Comparison of ENCODE assay signal across 6 cellular contexts in genomic region chr3:178005961-178006360, GRCh38.
"Had no signal": no experiment of that assay in that cellular context is flagged by ENCODE, and none has a peak within 500 bp of the region (broad histone marks: within the 10 kb centered on the region; RNA-seq: fewer than 3 reads in every experiment).

No MANE protein-coding gene starts in this region.

- DNase-seq: H9, HCEC 1CT, KBM-7 had no signal

- ATAC-seq: GM23338, HepG2 had no signal

- H2AFZ ChIP-seq: GM23338 had no signal

- H3K27ac ChIP-seq: HL-60 had no signal

- H3K4me3 ChIP-seq: GM23338 had no signal

- H3K4me2 ChIP-seq: GM23338 had no signal
